ENCODE assay signal across 21 cellular contexts in the genomic region with DNA sequence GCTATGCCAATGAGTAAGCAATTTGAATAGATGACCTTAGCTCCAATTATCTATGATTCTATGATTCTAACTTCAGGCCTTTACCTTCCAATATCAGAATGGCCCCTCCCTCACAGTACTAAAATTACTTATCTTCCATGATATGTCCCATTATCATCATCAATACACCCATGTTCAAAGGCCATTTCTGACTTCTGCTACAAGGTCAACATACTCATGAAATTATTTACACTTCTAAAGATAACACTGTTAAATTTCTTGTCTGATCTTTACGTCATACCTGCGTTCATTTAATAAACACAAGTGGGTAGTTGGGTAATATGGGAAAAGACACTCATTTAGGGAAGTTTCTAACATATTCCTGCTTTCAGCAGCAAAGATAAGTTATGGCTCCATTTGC. TPM values are rescaled to one million over a fixed set of nuclear protein-coding genes. Genes with fewer than 3 reads are reported as not detected.
A peak's percentile ranks its signal among the peaks of the same experiment; 100 is the strongest.
DNase-seq lines count a peak whose midpoint lies in the region; ATAC-seq, FAIRE-seq and TF ChIP-seq lines count a peak whose summit lies in the region.
"Had no signal": no experiment of that assay in that cellular context is flagged by ENCODE, and none has a peak within 500 bp of the region (broad histone marks: within the 10 kb centered on the region; RNA-seq: fewer than 3 reads in every experiment).

No MANE protein-coding gene starts in this region.

- H4K20me1 ChIP-seq in HepG2 (ENCODE audit: insufficient read depth, low read length): no peaks in the 10 kb centered on the region

- no peak overlapping the region for H3K4me3 Mint-ChIP-seq in memory B cell
- no peak overlapping the region for H3K4me3 Mint-ChIP-seq in stimulated activated effector memory CD8-positive, alpha-beta T cell treated with anti-CD3 and anti-CD28 coated beads, Interleukin-12 subunit alpha, Interleukin-12 subunit beta, amount 100 ng/mL, for 72 hours
- H3K4me3 Mint-ChIP-seq: CD4-positive, alpha-beta memory T cell; HFFc6 had no signal

- peak overlapping the region; percentile 55 for H3K27ac Mint-ChIP-seq in memory B cell
- H3K27ac Mint-ChIP-seq in stimulated activated effector memory CD8-positive, alpha-beta T cell treated with anti-CD3 and anti-CD28 coated beads, Interleukin-12 subunit alpha, Interleukin-12 subunit beta, amount 100 ng/mL, for 72 hours: no peak overlapping the region
- H3K27ac Mint-ChIP-seq: CD4-positive, alpha-beta memory T cell; HFFc6 had no signal

- 45 to 53% methylated on average over 2 of the region's 2 CpGs for WGBS in body of pancreas, 2 donors
- WGBS in HepG2 (ENCODE audit: low lambda C conversion rate): 86% methylated on average over 2 of the region's 2 CpGs

- ATAC-seq in body of pancreas (peak; percentile 42), HepG2 (no peak), memory B cell (ENCODE audit: low read depth) (no peak), GM19328 (IDR thresholded peaks at IDR 0.05; ENCODE audit: unreplicated experiment) (no peak)
- no peak for ATAC-seq in stimulated activated effector memory CD8-positive, alpha-beta T cell treated with anti-CD3 and anti-CD28 coated beads, Interleukin-12 subunit alpha, Interleukin-12 subunit beta, amount 100 ng/mL, for 72 hours

- H3K27me3 ChIP-seq in body of pancreas: no peaks in the 10 kb centered on the region
- no peaks in the 10 kb centered on the region for H3K27me3 ChIP-seq in HepG2 (ENCODE audit: control insufficient read depth in 1 of 2, insufficient read depth in 2 of 2, low read length in 2 of 2)

- H3K4me3 ChIP-seq in body of pancreas (no peak overlapping the region), HepG2 (replicated peaks in 1 of 3; ENCODE audit: insufficient read depth in 1 of 3, low read depth in 2 of 3, low read length in 3 of 3) (no peak overlapping the region)
- H3K4me3 ChIP-seq: HAP-1 had no signal

- H3K27ac ChIP-seq in 22Rv1 (peak overlapping the region; percentile 47), body of pancreas (no peak overlapping the region), HepG2 (ENCODE audit: extremely low read length, insufficient read depth, low read length) (no peak overlapping the region)

- H3K36me3 ChIP-seq in body of pancreas (replicated peaks in 1 of 2; ENCODE audit: insufficient read depth in 1 of 2, low read depth in 2 of 2) (no peaks in the 10 kb centered on the region), HepG2 (replicated peaks in 1 of 2; ENCODE audit: control insufficient read depth in 1 of 2, insufficient read depth in 2 of 2, low read length in 2 of 2) (no peaks in the 10 kb centered on the region)
- H3K36me3 ChIP-seq: HAP-1 had no signal

- no peaks in the 10 kb centered on the region for H3K79me2 ChIP-seq in HepG2 (ENCODE audit: insufficient read depth, low read length)

- FAIRE-seq in HepG2 (lab: Jason Lieb, UNC) (no peak), urothelium cell line (lab: Jason Lieb, UNC) (no peak)
- FAIRE-seq: GM12892, GM19239, H54 had no signal

- TF ChIP-seq RAD21 in HepG2 (CRISPR knock-in tag; IDR thresholded peaks at IDR 0.05): no peak

- BruUV-seq in HepG2 (replicated peaks; lab: Mats Ljungman, UMichigan): no TSS peak

- H3K27me3 Mint-ChIP-seq in memory B cell: no peaks in the 10 kb centered on the region
- H3K27me3 Mint-ChIP-seq: CD4-positive, alpha-beta memory T cell had no signal

- DNase-seq in body of pancreas (no peak), HepG2 (ENCODE audit: low spot score) (peak; percentile 21), memory B cell (ENCODE audit: low spot score in 2 of 2) (no peak), NCI-H2029 treated with DMSO at 0.1 percent for 48 hours (lab: John Stamatoyannopoulos, UW) (no peak), urothelium cell line (ENCODE audit: low spot score) (no peak)
- DNase-seq in stimulated activated effector memory CD8-positive, alpha-beta T cell treated with anti-CD3 and anti-CD28 coated beads, Interleukin-12 subunit alpha, Interleukin-12 subunit beta, amount 100 ng/mL, for 72 hours (ENCODE audit: low spot score in 2 of 2): no peak
- DNase-seq: 8988T; C1 segment of cervical spinal cord; Calu3; CD4-positive, alpha-beta memory T cell; COR-L47; DMS53; DND-41; GOT3; HFFc6 had no signal

- H3K4me1 ChIP-seq in body of pancreas (peaks cover 30% of the 10 kb centered on the region), HepG2 (ENCODE audit: insufficient read depth, low read length) (peaks cover 9% of the 10 kb centered on the region; the same call in 1 of the 2 replicates)
- H3K4me1 ChIP-seq: HAP-1 had no signal

- H3K9me3 Mint-ChIP-seq in memory B cell: peaks cover 2% of the 10 kb centered on the region
- H3K9me3 Mint-ChIP-seq in stimulated activated effector memory CD8-positive, alpha-beta T cell treated with anti-CD3 and anti-CD28 coated beads, Interleukin-12 subunit alpha, Interleukin-12 subunit beta, amount 100 ng/mL, for 72 hours: no peaks in the 10 kb centered on the region
- H3K9me3 Mint-ChIP-seq: CD4-positive, alpha-beta memory T cell; HFFc6 had no signal

- H3K9me3 ChIP-seq in body of pancreas: no peaks in the 10 kb centered on the region
- H3K9me3 ChIP-seq in HepG2 (ENCODE audit: low read length): no peaks in the 10 kb centered on the region
- H3K9me3 ChIP-seq: HAP-1 had no signal

- TF ChIP-seq EP300 in HepG2 (IDR thresholded peaks at IDR 0.05; ENCODE audit: low read depth in 2 of 2, low read length in 2 of 2) (no peak), HepG2 (CRISPR knock-in tag; IDR thresholded peaks at IDR 0.05; ENCODE audit: borderline replicate concordance) (no peak)

- no peak for TF ChIP-seq CTCF in 22Rv1 (IDR thresholded peaks at IDR 0.05)
- no peak for TF ChIP-seq CTCF in body of pancreas (IDR thresholded peaks at IDR 0.05)
- no peak for TF ChIP-seq CTCF in HepG2 (CRISPR knock-in tag; IDR thresholded peaks at IDR 0.05)

- intact Hi-C loops in body of pancreas (cut with DNase I): no loop called here
- intact Hi-C loops in HepG2 (cut with micrococcal nuclease; ENCODE audit: unreplicated experiment): no loop called here

- peaks cover 26% of the 10 kb centered on the region for H3K36me3 Mint-ChIP-seq in memory B cell
- H3K36me3 Mint-ChIP-seq in stimulated activated effector memory CD8-positive, alpha-beta T cell treated with anti-CD3 and anti-CD28 coated beads, Interleukin-12 subunit alpha, Interleukin-12 subunit beta, amount 100 ng/mL, for 72 hours: no peaks in the 10 kb centered on the region

- no peak overlapping the region for H3K9ac ChIP-seq in HepG2 (ENCODE audit: insufficient read depth, low read depth, low read length)

- CTCF ChIA-PET in HepG2 (lab: Yijun Ruan, JAX; ENCODE audit: low intra/inter-chr PET ratio, low total read pairs): no interaction called here

- no peak overlapping the region for H3K4me2 ChIP-seq in HepG2 (ENCODE audit: low read depth, low read length)

- no peak overlapping the region for H2AFZ ChIP-seq in HepG2 (ENCODE audit: low read length)

- POLR2A ChIA-PET in HepG2 (lab: Yijun Ruan, JAX): no interaction called here

- no peak for TF ChIP-seq POLR2A in body of pancreas (IDR thresholded peaks at IDR 0.05)
- TF ChIP-seq POLR2A in HepG2 (IDR thresholded peaks at IDR 0.05; ENCODE audit: insufficient read depth in 1 of 2, low read depth in 2 of 2, low read length in 2 of 2): no peak

- peaks cover 3% of the 10 kb centered on the region for H3K4me1 Mint-ChIP-seq in memory B cell
- no peaks in the 10 kb centered on the region for H3K4me1 Mint-ChIP-seq in stimulated activated effector memory CD8-positive, alpha-beta T cell treated with anti-CD3 and anti-CD28 coated beads, Interleukin-12 subunit alpha, Interleukin-12 subunit beta, amount 100 ng/mL, for 72 hours

- in situ Hi-C loops in HepG2 (cut with HindIII; ENCODE audit: extremely low pct_ligation_motif_present, low pct_unique_long_range_greater_than_20kb): no loop called here

TF ChIP-seq in HepG2, 621 proteins besides CTCF, POLR2A, EP300 and RAD21 (continues in another document):
- TF ChIP-seq, protein P1, sequence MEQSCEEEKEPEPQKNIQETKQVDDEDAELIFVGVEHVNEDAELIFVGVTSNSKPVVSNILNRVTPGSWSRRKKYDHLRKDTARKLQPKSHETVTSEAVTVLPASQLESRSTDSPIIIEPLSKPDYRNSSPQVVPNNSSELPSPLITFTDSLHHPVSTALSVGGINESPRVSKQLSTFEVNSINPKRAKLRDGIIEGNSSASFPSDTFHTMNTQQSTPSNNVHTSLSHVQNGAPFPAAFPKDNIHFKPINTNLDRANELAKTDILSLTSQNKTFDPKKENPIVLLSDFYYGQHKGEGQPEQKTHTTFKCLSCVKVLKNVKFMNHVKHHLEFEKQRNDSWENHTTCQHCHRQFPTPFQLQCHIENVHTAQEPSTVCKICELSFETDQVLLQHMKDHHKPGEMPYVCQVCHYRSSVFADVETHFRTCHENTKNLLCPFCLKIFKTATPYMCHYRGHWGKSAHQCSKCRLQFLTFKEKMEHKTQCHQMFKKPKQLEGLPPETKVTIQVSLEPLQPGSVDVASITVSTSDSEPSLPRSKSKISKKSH (CRISPR knock-in tag; IDR thresholded peaks at IDR 0.05; ENCODE audit: borderline replicate concordance): no peak
- TF ChIP-seq DNMT3B (CRISPR knock-in tag; conservative IDR thresholded peaks at IDR 0.05): no peak
- TF ChIP-seq HNRNPH1 (optimal IDR thresholded peaks at IDR 0.05; ENCODE audit: low read depth, low read length): no peak
- TF ChIP-seq ZNF747 (CRISPR knock-in tag; IDR thresholded peaks at IDR 0.05; ENCODE audit: borderline replicate concordance): no peak

RNA-seq across cellular contexts. Expression of a gene that starts 21.2 kb away (rescaled TPM):
- total RNA-seq in body of pancreas (10 to 100 TPM; 10.5 to 17.4 TPM), HepG2 (2016; rRNA removed; fragmentation: Illumina TruSeq; extraction: Trizol) (11.3 and 16.9 TPM in 2 replicates)
- total RNA-seq in HepG2 (2016; cell fraction: cytosol; rRNA removed; fragmentation: Illumina TruSeq; extraction: Trizol; ENCODE audit: low read depth): 10.8 and 11.0 TPM in 2 replicates
- total RNA-seq in HepG2 (2016; cell fraction: insoluble cytoplasmic fraction; rRNA removed; fragmentation: Illumina TruSeq; extraction: Trizol): 12.0 and 12.3 TPM in 2 replicates
- 4.6 and 8.0 TPM in 2 replicates for total RNA-seq in HepG2 (2016; cell fraction: membrane; rRNA removed; fragmentation: Illumina TruSeq; extraction: Trizol)
- total RNA-seq in HepG2 (2016; cell fraction: nucleus; rRNA removed; fragmentation: Illumina TruSeq; extraction: Trizol): 29.5 and 34.2 TPM in 2 replicates
- polyA plus RNA-seq in HepG2 (2011; rRNA removed): 7.8 and 8.3 TPM in 2 replicates
- polyA plus RNA-seq in HepG2 (2011; cell fraction: cytosol; rRNA removed): 4.7 and 8.3 TPM in 2 replicates
- polyA plus RNA-seq in HepG2 (2011; cell fraction: nucleus; rRNA removed): 10.6 and 17.1 TPM in 2 replicates
- polyA plus RNA-seq in HepG2 (2012): 14.0 and 16.2 TPM in 2 replicates
- polyA plus RNA-seq in HepG2 (2016; cell fraction: cytosol; fragmentation: Illumina TruSeq; extraction: Trizol; ENCODE audit: low read depth): 2.4 and 3.2 TPM in 2 replicates
- polyA plus RNA-seq in HepG2 (2016; cell fraction: insoluble cytoplasmic fraction; fragmentation: Illumina TruSeq; extraction: Trizol; ENCODE audit: low read depth): 10.8 and 12.7 TPM in 2 replicates
- 3.7 and 4.0 TPM in 2 replicates for polyA plus RNA-seq in HepG2 (2016; cell fraction: membrane; fragmentation: Illumina TruSeq; extraction: Trizol; ENCODE audit: low read depth)
- polyA plus RNA-seq in HepG2 (2016; cell fraction: nucleus; fragmentation: Illumina TruSeq; extraction: Trizol; ENCODE audit: insufficient read depth, low read depth): 11.0 and 12.2 TPM in 2 replicates
- polyA minus RNA-seq in HepG2 (2011; rRNA and poly(A)+ RNA removed; ENCODE audit: low replicate concordance): 9.3 and 13.7 TPM in 2 replicates
- 2.2 and 5.3 TPM in 2 replicates for polyA minus RNA-seq in HepG2 (2011; cell fraction: cytosol; rRNA and poly(A)+ RNA removed)
- 67.0 and 76.2 TPM in 2 replicates for polyA minus RNA-seq in HepG2 (2011; cell fraction: nucleus; rRNA and poly(A)+ RNA removed)
